In genomic region chr19:16143399-16144215, GRCh38 we compare ENCODE assay signal across 8 cellular contexts. TPM values are rescaled to one million over a fixed set of nuclear protein-coding genes. Genes with fewer than 3 reads are reported as not detected.
DNase-seq lines count a peak whose midpoint lies in the region; ATAC-seq, FAIRE-seq and TF ChIP-seq lines count a peak whose summit lies in the region.

HSH2D (plus strand) TSS chr19:16143685; CDS start chr19:16148751, 5,066 bp downstream.

- intact Hi-C loops in K562 (cut with micrococcal nuclease): no loop called here

- no peak for TF ChIP-seq EP300 in K562 (IDR thresholded peaks at IDR 0.05; ENCODE audit: low read length)

- H3K9ac ChIP-seq in K562 (ENCODE audit: insufficient read depth in 1 of 2, low read depth in 2 of 2, low read length in 2 of 2) (peak within 1 kb of the TSS in 1 of 2 experiments; percentile 55; a peak in 2 of 4 replicates), parathyroid adenoma (no peak within 1 kb of the TSS)

- H3K27me3 ChIP-seq in HL-60 (ENCODE audit: insufficient read depth, poor library complexity, severe bottlenecking) (no peaks in the 10 kb centered on the region), K562 (ENCODE audit: control insufficient read depth in 2 of 2, insufficient read depth in 2 of 2, low read length in 2 of 2) (no peaks in the 10 kb centered on the region; a peak in 1 of 5 replicates), parathyroid adenoma (ENCODE audit: control insufficient read depth, insufficient read depth, low read length) (no peaks in the 10 kb centered on the region)

- no peak for FAIRE-seq in K562 (lab: Jason Lieb, UNC)

- in situ Hi-C loops in K562 (cut with MboI): no loop called here

- H3K9me3 ChIP-seq in K562 (replicated peaks; ENCODE audit: control insufficient read depth, insufficient read depth, low read depth, low read length) (no peaks in the 10 kb centered on the region), parathyroid adenoma (ENCODE audit: control insufficient read depth, low read length) (no peaks in the 10 kb centered on the region)

- DNase-seq in SKM-1 treated with dmso at 0.1 percent for 144 hours (lab: John Stamatoyannopoulos, UW; ENCODE audit: unreplicated experiment): peak; percentile 59
- DNase-seq in SKM-1 (lab: John Stamatoyannopoulos, UW; ENCODE audit: unreplicated experiment): no peak
- DNase-seq in HL-60 (ENCODE audit: low read depth in 1 of 2, low spot score in 1 of 2): peak; percentile 93 to 97
- peak; percentile 66 for DNase-seq in T-helper 9 cell
- no peak for DNase-seq in K562 (ENCODE audit: extremely low read depth in 1 of 4, low spot score in 3 of 4)
- no peak for DNase-seq in mesenteric fat pad (ENCODE audit: low spot score)
- no peak for DNase-seq in coronary artery (ENCODE audit: low spot score)

- peak; percentile 58 for ATAC-seq in K562

- TF ChIP-seq RAD21 in K562 (CRISPR knock-in tag; conservative IDR thresholded peaks at IDR 0.05 in 1 of 2, IDR thresholded peaks at IDR 0.05 in 1 of 2): no peak

- H3K4me3 ChIP-seq in HL-60 (replicated peaks; ENCODE audit: insufficient read depth, low read length) (peak within 1 kb of the TSS; percentile 65), K562 (no peak within 1 kb of the TSS), parathyroid adenoma (ENCODE audit: low read depth, low read length) (peak within 1 kb of the TSS; percentile 19), coronary artery (no peak within 1 kb of the TSS)

- POLR2A ChIA-PET in K562 (lab: Yijun Ruan, JAX): interaction anchor here (0.5 to 1.2 kb wide), 7 partner anchors 9 to 64 kb away, joined by 3 to 5 read pairs (median 3); partner anchors contain the start of gene FAM32A

- H3K4me1 ChIP-seq in K562 (replicated peaks in 1 of 2; ENCODE audit: control insufficient read depth in 2 of 2, insufficient read depth in 2 of 2, low read length in 2 of 2) (peaks cover 0 to 15% of the 10 kb centered on the region in 2 experiments; a peak in 2 of 5 replicates), parathyroid adenoma (no peaks in the 10 kb centered on the region)

- H2AFZ ChIP-seq in K562 (ENCODE audit: low read depth, low read length): peak within 1 kb of the TSS; percentile 62; the same call in 1 of the 2 replicates
- peak within 1 kb of the TSS; percentile 38 for H2AFZ ChIP-seq in parathyroid adenoma

- H3K36me3 ChIP-seq in K562 (ENCODE audit: control insufficient read depth, insufficient read depth, low read length) (no peaks in the 10 kb centered on the region), parathyroid adenoma (ENCODE audit: control insufficient read depth, insufficient read depth, low read length) (no peaks in the 10 kb centered on the region)

- WGBS in K562 (ENCODE audit: insufficient coverage, low coverage, missing lambda C conversion rate): 23% methylated on average over 13 of the region's 13 CpGs

- BruUV-seq in K562 (replicated peaks; lab: Mats Ljungman, UMichigan): no TSS peak

- peak within 1 kb of the TSS; percentile 92 for H3K27ac ChIP-seq in HL-60 (replicated peaks)
- no peak within 1 kb of the TSS for H3K27ac ChIP-seq in K562 (ENCODE audit: extremely low read depth, low read depth, low read length)
- H3K27ac ChIP-seq in parathyroid adenoma: no peak within 1 kb of the TSS
- no peak within 1 kb of the TSS for H3K27ac ChIP-seq in coronary artery

- CTCF ChIA-PET in K562 (lab: Yijun Ruan, JAX; ENCODE audit: low intra/inter-chr PET ratio): no interaction called here

- no peak for TF ChIP-seq POLR2A in K562 (conservative IDR thresholded peaks at IDR 0.05)

- H4K20me1 ChIP-seq in K562 (replicated peaks; ENCODE audit: control insufficient read depth, insufficient read depth, low read length): no peaks in the 10 kb centered on the region

- H3K4me2 ChIP-seq in K562 (ENCODE audit: insufficient read depth, low read length): no peak within 1 kb of the TSS
- peak within 1 kb of the TSS; percentile 26 for H3K4me2 ChIP-seq in parathyroid adenoma (ENCODE audit: low read length)

- H3K9me1 ChIP-seq in K562 (ENCODE audit: control insufficient read depth, insufficient read depth, low read length): no peaks in the 10 kb centered on the region

- no peak for TF ChIP-seq CTCF in HL-60 (IDR thresholded peaks at IDR 0.05; ENCODE audit: insufficient read depth, low read length)
- no peak for TF ChIP-seq CTCF in K562 (IDR thresholded peaks at IDR 0.05 in 2 of 3, conservative IDR thresholded peaks at IDR 0.05 in 1 of 3; ENCODE audit: insufficient read depth in 2 of 3, low read depth in 1 of 3, low read length in 3 of 3)
- no peak for TF ChIP-seq CTCF in parathyroid adenoma (IDR thresholded peaks at IDR 0.05)
- TF ChIP-seq CTCF in coronary artery (IDR thresholded peaks at IDR 0.05): no peak

- no peaks in the 10 kb centered on the region for H3K79me2 ChIP-seq in K562 (ENCODE audit: control insufficient read depth, insufficient read depth, low read length)
- H3K79me2 ChIP-seq in parathyroid adenoma: no peaks in the 10 kb centered on the region

TF ChIP-seq in K562, 482 proteins besides CTCF, POLR2A, EP300 and RAD21:
- TF ChIP-seq SPI1 (IDR thresholded peaks at IDR 0.05; ENCODE audit: borderline replicate concordance, low read depth, low read length): peak; percentile 90
- TF ChIP-seq SIN3A (IDR thresholded peaks at IDR 0.05; ENCODE audit: borderline replicate concordance in 2 of 2, control insufficient read depth in 1 of 2, low read depth in 2 of 2, low read length in 2 of 2): no peak
- peak; percentile 71 for TF ChIP-seq ZKSCAN1 (IDR thresholded peaks at IDR 0.05; ENCODE audit: low read depth, low read length)
- no peak for TF ChIP-seq MAFK (IDR thresholded peaks at IDR 0.05; ENCODE audit: low read length)
- TF ChIP-seq HMBOX1 (IDR thresholded peaks at IDR 0.05): no peak

RNA-seq across cellular contexts. Expression of gene HSH2D, which starts in this region (rescaled TPM):
- total RNA-seq in K562 (2011; cell fraction: chromatin; rRNA removed; ENCODE audit: low replicate concordance): 0.81 TPM in 1 of 2 replicates, not detected in the other
- 0.39 and 0.67 TPM in 2 replicates for total RNA-seq in K562 (2011; cell fraction: nucleolus; rRNA removed)
- 0.37 TPM in 1 of 2 replicates, not detected in the other for total RNA-seq in K562 (2011; cell fraction: nucleoplasm; rRNA removed)
- total RNA-seq in K562 (2014; rRNA removed) (0.18 and 0.29 TPM in 2 replicates), K562 (2014; rRNA removed; fragmentation: Illumina TruSeq; extraction: Trizol) (0.15 and 0.19 TPM in 2 replicates), K562 (2015; rRNA removed; fragmentation: Illumina TruSeq; extraction: Trizol) (1.1 TPM in 2 replicates), K562 (2021) (0.16 and 0.42 TPM in 2 replicates), mesenteric fat pad (1.2 TPM)
- polyA plus RNA-seq in K562 (2011; rRNA removed) (0.33 and 0.39 TPM in 2 replicates), K562 (2014; fragmentation: Illumina TruSeq; extraction: Trizol) (0.30 and 0.42 TPM in 2 replicates), K562 (2014; fragmentation: Nextera tagmentation; extraction: Ambion mirVana) (under 1 TPM in 1 of 2 experiments, not detected in 1; 0.03 TPM), K562 (2014; rRNA removed) (0.12 and 0.37 TPM in 2 replicates)
- polyA plus RNA-seq in K562 (2011; cell fraction: cytosol; rRNA removed): 0.44 and 0.69 TPM in 2 replicates
- 0.68 and 0.69 TPM in 2 replicates for polyA plus RNA-seq in K562 (2011; cell fraction: nucleus; rRNA removed)
- polyA plus RNA-seq in K562 (2012): 0.40 and 3.0 TPM in 2 replicates
- 0.09 TPM in 1 of 2 replicates, not detected in the other for polyA minus RNA-seq in K562 (2011; rRNA and poly(A)+ RNA removed)
- polyA minus RNA-seq in K562 (2011; cell fraction: cytosol; rRNA and poly(A)+ RNA removed): not detected in 2 replicates
- 0.22 and 0.27 TPM in 2 replicates for polyA minus RNA-seq in K562 (2011; cell fraction: nucleus; rRNA and poly(A)+ RNA removed)

Comparison
In these comparisons a context has a peak if more than half of its experiments do, and no peak if none do; other contexts are left out.
1. DNase-seq: peak in SKM-1 treated with dmso at 0.1 percent for 144 hours (single experiment), HL-60 (2 of 2) and T-helper 9 cell (single experiment); none in SKM-1 (single experiment), K562 (0 of 4), mesenteric fat pad (single experiment) and coronary artery (single experiment).
2. H3K4me3 ChIP-seq: peak in HL-60 (single experiment) and parathyroid adenoma (single experiment); none in K562 (single experiment) and coronary artery (single experiment).